Comparison of ENCODE assay signal across 8 cellular contexts in the genomic region with DNA sequence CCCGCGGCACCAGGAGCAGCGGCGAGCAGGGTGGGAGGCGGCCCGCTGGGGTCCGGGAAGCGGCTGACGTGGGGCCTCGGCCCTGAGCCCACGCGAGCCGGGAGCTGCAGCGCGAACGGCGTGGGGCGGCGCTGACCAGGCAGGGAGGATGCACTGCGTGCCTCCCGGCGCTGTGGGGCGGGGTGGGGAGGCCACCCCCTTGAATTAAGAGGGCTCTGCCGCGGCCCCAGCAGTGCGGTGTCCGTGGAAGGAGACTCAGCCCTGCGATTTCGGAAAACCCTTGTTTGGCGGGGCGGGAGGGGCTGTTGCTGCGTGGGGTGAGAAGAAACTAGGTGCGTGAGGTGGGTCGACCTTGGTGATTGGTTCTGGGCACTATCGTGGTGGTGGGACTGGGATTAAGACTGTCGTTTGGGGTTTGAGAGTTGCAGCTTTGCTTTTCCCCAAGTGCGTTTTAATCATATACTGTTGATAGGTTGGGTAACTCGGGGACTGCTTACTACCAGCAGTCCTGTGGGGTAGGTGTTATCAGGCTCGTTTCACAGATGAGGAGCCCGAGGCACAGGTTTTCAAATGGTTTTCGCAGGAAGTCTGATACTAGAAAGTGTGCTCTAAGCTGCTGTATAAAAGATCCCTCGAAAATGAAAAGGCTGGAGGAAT. TPM values are rescaled to one million over a fixed set of nuclear protein-coding genes. Genes with fewer than 3 reads are reported as not detected.
DNase-seq lines count a peak whose midpoint lies in the region; ATAC-seq and TF ChIP-seq lines count a peak whose summit lies in the region.

No MANE protein-coding gene starts in this region.

- H3K36me3 ChIP-seq in DND-41 (ENCODE audit: insufficient read depth, low read length) (peaks cover 5% of the 10 kb centered on the region; the same call in 1 of the 2 replicates), neural cell (ENCODE audit: insufficient read depth, low read length) (no peaks in the 10 kb centered on the region), thymus (ENCODE audit: control insufficient read depth, insufficient read depth) (no peaks in the 10 kb centered on the region)

- DNase-seq in DND-41 (peak; percentile 42), LHCN-M2 (ENCODE audit: low read depth) (peak; percentile 36), erythroblast (lab: John Stamatoyannopoulos, UW) (peak; percentile 74 to 84), middle frontal gyrus (ENCODE audit: extremely low spot score, low spot score) (no peak)
- peak; percentile 10 to 11 for DNase-seq in activated CD8-positive, alpha-beta memory T cell treated with anti-CD3 and anti-CD28 coated beads for 4 hours (ENCODE audit: low read depth in 2 of 2)

- peak overlapping the region; percentile 94 to 99 for H3K4me3 ChIP-seq in DND-41 (ENCODE audit: low read depth in 1 of 2, low read length in 2 of 2)
- H3K4me3 ChIP-seq in neural cell (ENCODE audit: low read length): peak overlapping the region; percentile 90
- peak overlapping the region; percentile 91 for H3K4me3 ChIP-seq in thymus (ENCODE audit: low read length)

- H3K9me2 ChIP-seq in neural cell (ENCODE audit: insufficient read depth, low read length): no peaks in the 10 kb centered on the region

- H3K79me2 ChIP-seq in DND-41 (ENCODE audit: insufficient read depth, low read length): peaks cover 58% of the 10 kb centered on the region
- peaks cover 51% of the 10 kb centered on the region for H3K79me2 ChIP-seq in neural cell (replicated peaks; ENCODE audit: insufficient read depth, low read length)

- H2AFZ ChIP-seq in DND-41 (ENCODE audit: low read depth, low read length) (peak overlapping the region; percentile 79), neural cell (ENCODE audit: low read depth, low read length) (peak overlapping the region; percentile 51)

- no peak for TF ChIP-seq RAD21 in neural cell (conservative IDR thresholded peaks at IDR 0.05)

- no peak for TF ChIP-seq CTCF in DND-41 (IDR thresholded peaks at IDR 0.05; ENCODE audit: borderline replicate concordance, extremely low read depth, low read length, poor library complexity, severe bottlenecking)
- TF ChIP-seq CTCF in neural cell (IDR thresholded peaks at IDR 0.05; ENCODE audit: poor library complexity, severe bottlenecking): no peak

- no peak for TF ChIP-seq POLR2A in erythroblast (IDR thresholded peaks at IDR 0.05; ENCODE audit: low read length)

- peak; percentile 18; the same call in 2 of the 3 replicates for ATAC-seq in DND-41 (ENCODE audit: insufficient read depth, low read depth)
- peak; percentile 32 for ATAC-seq in GM21619 (IDR thresholded peaks at IDR 0.05; ENCODE audit: unreplicated experiment)

- H3F3A ChIP-seq in neural cell (ENCODE audit: insufficient read depth, low read length, poor library complexity, severe bottlenecking): peaks cover 2% of the 10 kb centered on the region

- H4K20me1 ChIP-seq in DND-41 (ENCODE audit: insufficient read depth, low read length) (peaks cover 47% of the 10 kb centered on the region), neural cell (ENCODE audit: insufficient read depth) (no peaks in the 10 kb centered on the region)

- no peak for TF ChIP-seq EP300 in neural cell (conservative IDR thresholded peaks at IDR 0.05; ENCODE audit: poor library complexity, severe bottlenecking)

- H3K27ac ChIP-seq in DND-41 (ENCODE audit: low read length) (peak overlapping the region; percentile 90), neural cell (ENCODE audit: low read length) (peak overlapping the region; percentile 80), thymus (ENCODE audit: low read depth) (peak overlapping the region; percentile 97)

- H3K27me3 ChIP-seq in DND-41 (ENCODE audit: insufficient read depth, low read length, poor library complexity) (no peaks in the 10 kb centered on the region), neural cell (ENCODE audit: insufficient read depth, low read depth, low read length) (no peaks in the 10 kb centered on the region), thymus (ENCODE audit: control insufficient read depth, insufficient read depth) (no peaks in the 10 kb centered on the region)

- H3K4me2 ChIP-seq in DND-41 (ENCODE audit: insufficient read depth, low read length) (peak overlapping the region; percentile 82), neural cell (ENCODE audit: low read length) (peak overlapping the region; percentile 89)

- H3K4me1 ChIP-seq in DND-41 (ENCODE audit: insufficient read depth, low read length) (peaks cover 45% of the 10 kb centered on the region), thymus (ENCODE audit: control insufficient read depth, insufficient read depth, low read length) (peaks cover 11% of the 10 kb centered on the region)

- H3K9ac ChIP-seq in DND-41 (ENCODE audit: low read depth, low read length) (peak overlapping the region; percentile 97), neural cell (ENCODE audit: low read length) (peak overlapping the region; percentile 85)

- under 1% methylated on average over 42 of the region's 42 CpGs for WGBS in thymus

- H3K9me3 ChIP-seq in DND-41 (ENCODE audit: insufficient read depth, low read length, severe bottlenecking) (no peaks in the 10 kb centered on the region), neural cell (ENCODE audit: low read length) (no peaks in the 10 kb centered on the region), thymus (ENCODE audit: control insufficient read depth) (no peaks in the 10 kb centered on the region)

TF ChIP-seq in neural cell, 6 proteins besides CTCF, POLR2A, EP300 and RAD21:
- TF ChIP-seq SMC3 (conservative IDR thresholded peaks at IDR 0.05; ENCODE audit: poor library complexity): no peak
- TF ChIP-seq, protein P1, sequence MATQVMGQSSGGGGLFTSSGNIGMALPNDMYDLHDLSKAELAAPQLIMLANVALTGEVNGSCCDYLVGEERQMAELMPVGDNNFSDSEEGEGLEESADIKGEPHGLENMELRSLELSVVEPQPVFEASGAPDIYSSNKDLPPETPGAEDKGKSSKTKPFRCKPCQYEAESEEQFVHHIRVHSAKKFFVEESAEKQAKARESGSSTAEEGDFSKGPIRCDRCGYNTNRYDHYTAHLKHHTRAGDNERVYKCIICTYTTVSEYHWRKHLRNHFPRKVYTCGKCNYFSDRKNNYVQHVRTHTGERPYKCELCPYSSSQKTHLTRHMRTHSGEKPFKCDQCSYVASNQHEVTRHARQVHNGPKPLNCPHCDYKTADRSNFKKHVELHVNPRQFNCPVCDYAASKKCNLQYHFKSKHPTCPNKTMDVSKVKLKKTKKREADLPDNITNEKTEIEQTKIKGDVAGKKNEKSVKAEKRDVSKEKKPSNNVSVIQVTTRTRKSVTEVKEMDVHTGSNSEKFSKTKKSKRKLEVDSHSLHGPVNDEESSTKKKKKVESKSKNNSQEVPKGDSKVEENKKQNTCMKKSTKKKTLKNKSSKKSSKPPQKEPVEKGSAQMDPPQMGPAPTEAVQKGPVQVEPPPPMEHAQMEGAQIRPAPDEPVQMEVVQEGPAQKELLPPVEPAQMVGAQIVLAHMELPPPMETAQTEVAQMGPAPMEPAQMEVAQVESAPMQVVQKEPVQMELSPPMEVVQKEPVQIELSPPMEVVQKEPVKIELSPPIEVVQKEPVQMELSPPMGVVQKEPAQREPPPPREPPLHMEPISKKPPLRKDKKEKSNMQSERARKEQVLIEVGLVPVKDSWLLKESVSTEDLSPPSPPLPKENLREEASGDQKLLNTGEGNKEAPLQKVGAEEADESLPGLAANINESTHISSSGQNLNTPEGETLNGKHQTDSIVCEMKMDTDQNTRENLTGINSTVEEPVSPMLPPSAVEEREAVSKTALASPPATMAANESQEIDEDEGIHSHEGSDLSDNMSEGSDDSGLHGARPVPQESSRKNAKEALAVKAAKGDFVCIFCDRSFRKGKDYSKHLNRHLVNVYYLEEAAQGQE (IDR thresholded peaks at IDR 0.05; ENCODE audit: borderline replicate concordance): no peak
- TF ChIP-seq POLR2AphosphoS5 (IDR thresholded peaks at IDR 0.05): no peak
- no peak for TF ChIP-seq EZH2 (IDR thresholded peaks at IDR 0.05; ENCODE audit: borderline replicate concordance, insufficient read depth, low read length, poor library complexity, severe bottlenecking)
- TF ChIP-seq TAF1 (IDR thresholded peaks at IDR 0.05; ENCODE audit: low read depth): no peak
- TF ChIP-seq MXI1 (conservative IDR thresholded peaks at IDR 0.05; ENCODE audit: poor library complexity, severe bottlenecking): no peak

RNA-seq across cellular contexts. Expression of a gene that starts 0.7 kb away (rescaled TPM):
- total RNA-seq in LHCN-M2 (2014; rRNA removed): 178 and 215 TPM in 2 replicates
- 44.6 TPM for polyA plus RNA-seq in LHCN-M2 (2012)
- polyA plus RNA-seq in neural cell (117 and 119 TPM in 2 replicates), thymus (32.9 TPM)
- 230 and 268 TPM in 2 replicates for polyA minus RNA-seq in neural cell
